In genomic region chr20:10433014-10433622, GRCh38 we compare ENCODE assay signal across 8 cellular contexts. TPM values are rescaled to one million over a fixed set of nuclear protein-coding genes. Genes with fewer than 3 reads are reported as not detected.
DNase-seq lines count a peak whose midpoint lies in the region; ATAC-seq and TF ChIP-seq lines count a peak whose summit lies in the region.

No MANE protein-coding gene starts in this region.

- no peak for ATAC-seq in HG02623 (IDR thresholded peaks at IDR 0.05; ENCODE audit: unreplicated experiment)
- no peak for ATAC-seq in GM18505 (IDR thresholded peaks at IDR 0.05; ENCODE audit: unreplicated experiment)

- no peak for TF ChIP-seq CTCF in right atrium auricular region (IDR thresholded peaks at IDR 0.05)
- no peak for TF ChIP-seq CTCF in spleen (IDR thresholded peaks at IDR 0.05 in 8 of 11, conservative IDR thresholded peaks at IDR 0.05 in 3 of 11)

- TF ChIP-seq POLR2A in spleen (IDR thresholded peaks at IDR 0.05), result no peak
- TF ChIP-seq POLR2A in GM18505 (IDR thresholded peaks at IDR 0.05; ENCODE audit: borderline replicate concordance, extremely low read depth, insufficient read depth, insufficient read length), result no peak

- H3K36me3 ChIP-seq in right atrium auricular region, result no peaks in the 10 kb centered on the region
- H3K36me3 ChIP-seq in spleen, result no peaks in the 10 kb centered on the region

- WGBS in spleen, 5 donors, result 54 to 62% (median 57%) methylated on average over 30 of the region's 30 CpGs

- H3K4me3 ChIP-seq in right atrium auricular region (peak overlapping the region; percentile 66 to 90), spleen (peak overlapping the region; percentile 65 to 95 (median 75))

- H3K27ac ChIP-seq in right atrium auricular region, result peak overlapping the region; percentile 95 to 97
- peak overlapping the region; percentile 90 to 97 (median 95) for H3K27ac ChIP-seq in spleen

- POLR2A ChIA-PET in activated CD4-positive, alpha-beta memory T cell treated with anti-CD3 and anti-CD28 coated beads, Interleukin-2, amount 10 ng/mL, durations not matched to agents 7 days and 5 days (lab: Charles Lee), result interaction anchor here (0.9 to 3.0 kb wide), 7 partner anchors 12 to 835 kb away, joined by 3 to 33 read pairs (median 11); no protein-coding TSS in a partner anchor

- intact Hi-C loops in spleen (cut with DNase I; ENCODE audit: low total_unique reads), result no loop called here

- CTCF ChIA-PET in activated CD4-positive, alpha-beta memory T cell treated with anti-CD3 and anti-CD28 coated beads, Interleukin-2, amount 10 ng/mL, durations not matched to agents 7 days and 5 days (lab: Charles Lee), result interaction anchor here (0.9 to 3.2 kb wide), 3 partner anchors 8 to 78 kb away, joined by 3 to 20 read pairs (median 4); no protein-coding TSS in a partner anchor

- DNase-seq in T-helper 1 cell, result no peak
- no peak for DNase-seq in activated CD4-positive, alpha-beta memory T cell treated with anti-CD3 and anti-CD28 coated beads, Interleukin-2, amount 10 ng/mL, durations not matched to agents 7 days and 5 days
- no peak for DNase-seq in right atrium auricular region (ENCODE audit: low spot score)
- peak; percentile 86 for DNase-seq in spleen
- DNase-seq in NCI-H1092 treated with DMSO at 0.1 percent for 48 hours (lab: John Stamatoyannopoulos, UW), result no peak

- H3K27me3 ChIP-seq in right atrium auricular region, result no peaks in the 10 kb centered on the region
- no peaks in the 10 kb centered on the region for H3K27me3 ChIP-seq in spleen (replicated peaks in 1 of 7)

- no peaks in the 10 kb centered on the region for H3K27me3 Mint-ChIP-seq in T-helper 1 cell treated with Interleukin-12 subunit alpha and Interleukin-12 subunit beta and Interleukin-4 antibody, amounts not matched to agents 30 μg/mL and 1 μg/mL, for 36 hours (ENCODE audit: low read depth)
- no peaks in the 10 kb centered on the region for H3K27me3 Mint-ChIP-seq in activated CD4-positive, alpha-beta memory T cell treated with anti-CD3 and anti-CD28 coated beads, Interleukin-2, amount 10 ng/mL, durations not matched to agents 7 days and 5 days

- H3K9me3 Mint-ChIP-seq in T-helper 1 cell treated with Interleukin-12 subunit alpha and Interleukin-12 subunit beta and Interleukin-4 antibody, amounts not matched to agents 30 μg/mL and 1 μg/mL, for 36 hours, result no peaks in the 10 kb centered on the region
- no peaks in the 10 kb centered on the region for H3K9me3 Mint-ChIP-seq in activated CD4-positive, alpha-beta memory T cell treated with anti-CD3 and anti-CD28 coated beads, Interleukin-2, amount 10 ng/mL, durations not matched to agents 7 days and 5 days

- H3K4me1 Mint-ChIP-seq in T-helper 1 cell treated with Interleukin-12 subunit alpha and Interleukin-12 subunit beta and Interleukin-4 antibody, amounts not matched to agents 30 μg/mL and 1 μg/mL, for 36 hours (ENCODE audit: low read depth), result peaks cover 29% of the 10 kb centered on the region
- H3K4me1 Mint-ChIP-seq in activated CD4-positive, alpha-beta memory T cell treated with anti-CD3 and anti-CD28 coated beads, Interleukin-2, amount 10 ng/mL, durations not matched to agents 7 days and 5 days, result peaks cover 71% of the 10 kb centered on the region

- peak overlapping the region; percentile 96 for H3K27ac Mint-ChIP-seq in T-helper 1 cell treated with Interleukin-12 subunit alpha and Interleukin-12 subunit beta and Interleukin-4 antibody, amounts not matched to agents 30 μg/mL and 1 μg/mL, for 36 hours
- peak overlapping the region; percentile 91 for H3K27ac Mint-ChIP-seq in activated CD4-positive, alpha-beta memory T cell treated with anti-CD3 and anti-CD28 coated beads, Interleukin-2, amount 10 ng/mL, durations not matched to agents 7 days and 5 days

- H3K4me1 ChIP-seq in right atrium auricular region, result peaks cover 0 to 34% of the 10 kb centered on the region in 2 donors
- peaks cover 11 to 76% (median 40%) of the 10 kb centered on the region in 6 donors for H3K4me1 ChIP-seq in spleen

- H3K36me3 Mint-ChIP-seq in T-helper 1 cell treated with Interleukin-12 subunit alpha and Interleukin-12 subunit beta and Interleukin-4 antibody, amounts not matched to agents 30 μg/mL and 1 μg/mL, for 36 hours (ENCODE audit: low read depth), result no peaks in the 10 kb centered on the region
- H3K36me3 Mint-ChIP-seq in activated CD4-positive, alpha-beta memory T cell treated with anti-CD3 and anti-CD28 coated beads, Interleukin-2, amount 10 ng/mL, durations not matched to agents 7 days and 5 days (ENCODE audit: low read depth), result peaks cover 8% of the 10 kb centered on the region

- H3K9me3 ChIP-seq in right atrium auricular region (no peaks in the 10 kb centered on the region), spleen (no peaks in the 10 kb centered on the region)

- H3K4me3 Mint-ChIP-seq in T-helper 1 cell treated with Interleukin-12 subunit alpha and Interleukin-12 subunit beta and Interleukin-4 antibody, amounts not matched to agents 30 μg/mL and 1 μg/mL, for 36 hours, result peak overlapping the region; percentile 85
- H3K4me3 Mint-ChIP-seq in activated CD4-positive, alpha-beta memory T cell treated with anti-CD3 and anti-CD28 coated beads, Interleukin-2, amount 10 ng/mL, durations not matched to agents 7 days and 5 days, result peak overlapping the region; percentile 86

RNA-seq across cellular contexts. Expression of gene MKKS, which starts 0.9 kb away (rescaled TPM):
- 1 to 10 TPM; 7.1 to 8.2 TPM for total RNA-seq in activated CD4-positive, alpha-beta memory T cell treated with anti-CD3 and anti-CD28 coated beads, Interleukin-2, amount 10 ng/mL, durations not matched to agents 7 days and 5 days
- 10 to 100 TPM; 12.4 to 15.4 TPM for total RNA-seq in right atrium auricular region
- total RNA-seq in spleen, result 10 to 100 TPM; 10.4 to 18.8 (median 13.6) TPM
- polyA plus RNA-seq in spleen, result 10 to 100 TPM; 11.7 to 16.3 (median 14.3) TPM

RNA-seq across cellular contexts. Expression of gene SLX4IP, which starts 2.0 kb away (rescaled TPM):
- 1 to 10 TPM; 6.2 TPM for total RNA-seq in activated CD4-positive, alpha-beta memory T cell treated with anti-CD3 and anti-CD28 coated beads, Interleukin-2, amount 10 ng/mL, durations not matched to agents 7 days and 5 days
- total RNA-seq in right atrium auricular region (1 to 10 TPM; 1.1 to 2.0 TPM), spleen (1 to 10 TPM; 4.1 to 9.0 (median 6.2) TPM)
- 1 to 10 TPM; 2.8 to 2.9 (median 2.8) TPM for polyA plus RNA-seq in spleen
